Comparison of ENCODE assay signal across 3 cellular contexts in the genomic region with DNA sequence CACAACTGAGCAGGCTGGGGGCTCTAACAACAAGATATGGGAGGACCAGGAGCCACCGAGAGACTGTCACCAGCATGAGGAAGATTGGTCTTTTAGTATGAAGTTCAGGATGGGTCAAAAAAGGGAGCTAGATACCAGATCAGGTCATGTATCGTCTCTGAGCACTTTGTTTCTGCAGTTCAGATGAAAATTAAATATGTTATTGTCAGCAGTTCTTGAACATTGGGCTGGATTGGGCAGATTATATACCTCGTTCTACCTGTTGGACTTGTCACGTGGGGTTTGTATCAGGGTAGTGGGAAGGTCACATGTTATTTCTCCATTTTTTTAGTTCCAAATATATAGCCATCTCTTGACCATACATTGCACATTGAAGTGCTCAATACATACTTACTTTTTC.
TF ChIP-seq lines count a peak whose summit lies in the region.

No MANE protein-coding gene starts in this region.

TF ChIP-seq in A549, 52 proteins besides CTCF, POLR2A, EP300 and RAD21 (continued from another document):
- TF ChIP-seq, protein P1, sequence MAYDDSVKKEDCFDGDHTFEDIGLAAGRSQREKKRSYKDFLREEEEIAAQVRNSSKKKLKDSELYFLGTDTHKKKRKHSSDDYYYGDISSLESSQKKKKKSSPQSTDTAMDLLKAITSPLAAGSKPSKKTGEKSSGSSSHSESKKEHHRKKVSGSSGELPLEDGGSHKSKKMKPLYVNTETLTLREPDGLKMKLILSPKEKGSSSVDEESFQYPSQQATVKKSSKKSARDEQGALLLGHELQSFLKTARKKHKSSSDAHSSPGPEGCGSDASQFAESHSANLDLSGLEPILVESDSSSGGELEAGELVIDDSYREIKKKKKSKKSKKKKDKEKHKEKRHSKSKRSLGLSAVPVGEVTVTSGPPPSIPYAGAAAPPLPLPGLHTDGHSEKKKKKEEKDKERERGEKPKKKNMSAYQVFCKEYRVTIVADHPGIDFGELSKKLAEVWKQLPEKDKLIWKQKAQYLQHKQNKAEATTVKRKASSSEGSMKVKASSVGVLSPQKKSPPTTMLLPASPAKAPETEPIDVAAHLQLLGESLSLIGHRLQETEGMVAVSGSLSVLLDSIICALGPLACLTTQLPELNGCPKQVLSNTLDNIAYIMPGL (CRISPR knock-in tag; IDR thresholded peaks at IDR 0.05; ENCODE audit: borderline replicate concordance) = no peak
- TF ChIP-seq FOXS1 (CRISPR knock-in tag; IDR thresholded peaks at IDR 0.05) = no peak
- TF ChIP-seq MAFK (IDR thresholded peaks at IDR 0.05; ENCODE audit: partially characterized antibody) = peak; percentile 66
- no peak for TF ChIP-seq HOXA7 (CRISPR knock-in tag; IDR thresholded peaks at IDR 0.05)
TF ChIP-seq in A549: peak in this region for 1.

TF ChIP-seq in liver, 16 proteins besides CTCF, POLR2A, EP300 and RAD21 (continued from another document):
- TF ChIP-seq, protein P2, sequence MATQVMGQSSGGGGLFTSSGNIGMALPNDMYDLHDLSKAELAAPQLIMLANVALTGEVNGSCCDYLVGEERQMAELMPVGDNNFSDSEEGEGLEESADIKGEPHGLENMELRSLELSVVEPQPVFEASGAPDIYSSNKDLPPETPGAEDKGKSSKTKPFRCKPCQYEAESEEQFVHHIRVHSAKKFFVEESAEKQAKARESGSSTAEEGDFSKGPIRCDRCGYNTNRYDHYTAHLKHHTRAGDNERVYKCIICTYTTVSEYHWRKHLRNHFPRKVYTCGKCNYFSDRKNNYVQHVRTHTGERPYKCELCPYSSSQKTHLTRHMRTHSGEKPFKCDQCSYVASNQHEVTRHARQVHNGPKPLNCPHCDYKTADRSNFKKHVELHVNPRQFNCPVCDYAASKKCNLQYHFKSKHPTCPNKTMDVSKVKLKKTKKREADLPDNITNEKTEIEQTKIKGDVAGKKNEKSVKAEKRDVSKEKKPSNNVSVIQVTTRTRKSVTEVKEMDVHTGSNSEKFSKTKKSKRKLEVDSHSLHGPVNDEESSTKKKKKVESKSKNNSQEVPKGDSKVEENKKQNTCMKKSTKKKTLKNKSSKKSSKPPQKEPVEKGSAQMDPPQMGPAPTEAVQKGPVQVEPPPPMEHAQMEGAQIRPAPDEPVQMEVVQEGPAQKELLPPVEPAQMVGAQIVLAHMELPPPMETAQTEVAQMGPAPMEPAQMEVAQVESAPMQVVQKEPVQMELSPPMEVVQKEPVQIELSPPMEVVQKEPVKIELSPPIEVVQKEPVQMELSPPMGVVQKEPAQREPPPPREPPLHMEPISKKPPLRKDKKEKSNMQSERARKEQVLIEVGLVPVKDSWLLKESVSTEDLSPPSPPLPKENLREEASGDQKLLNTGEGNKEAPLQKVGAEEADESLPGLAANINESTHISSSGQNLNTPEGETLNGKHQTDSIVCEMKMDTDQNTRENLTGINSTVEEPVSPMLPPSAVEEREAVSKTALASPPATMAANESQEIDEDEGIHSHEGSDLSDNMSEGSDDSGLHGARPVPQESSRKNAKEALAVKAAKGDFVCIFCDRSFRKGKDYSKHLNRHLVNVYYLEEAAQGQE (IDR thresholded peaks at IDR 0.05) = no peak
- TF ChIP-seq, protein P3, sequence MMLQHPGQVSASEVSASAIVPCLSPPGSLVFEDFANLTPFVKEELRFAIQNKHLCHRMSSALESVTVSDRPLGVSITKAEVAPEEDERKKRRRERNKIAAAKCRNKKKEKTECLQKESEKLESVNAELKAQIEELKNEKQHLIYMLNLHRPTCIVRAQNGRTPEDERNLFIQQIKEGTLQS (IDR thresholded peaks at IDR 0.05) = no peak
- TF ChIP-seq FOXA1 (IDR thresholded peaks at IDR 0.05) (no peak), NR2F2 (IDR thresholded peaks at IDR 0.05) (no peak), TAF1 (conservative IDR thresholded peaks at IDR 0.05) (no peak), HNF4A (conservative IDR thresholded peaks at IDR 0.05) (no peak), FOXA2 (IDR thresholded peaks at IDR 0.05) (no peak), RXRA (IDR thresholded peaks at IDR 0.05) (no peak), GABPA (IDR thresholded peaks at IDR 0.05 in 1 of 2, conservative IDR thresholded peaks at IDR 0.05 in 1 of 2) (no peak), EGR1 (IDR thresholded peaks at IDR 0.05; ENCODE audit: low read depth in 2 of 2) (no peak), SP1 (IDR thresholded peaks at IDR 0.05) (no peak), YY1 (IDR thresholded peaks at IDR 0.05) (no peak), HNF4G (IDR thresholded peaks at IDR 0.05) (no peak)
- TF ChIP-seq, protein P4, sequence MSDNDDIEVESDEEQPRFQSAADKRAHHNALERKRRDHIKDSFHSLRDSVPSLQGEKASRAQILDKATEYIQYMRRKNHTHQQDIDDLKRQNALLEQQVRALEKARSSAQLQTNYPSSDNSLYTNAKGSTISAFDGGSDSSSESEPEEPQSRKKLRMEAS (IDR thresholded peaks at IDR 0.05) = no peak
- TF ChIP-seq, protein P5, sequence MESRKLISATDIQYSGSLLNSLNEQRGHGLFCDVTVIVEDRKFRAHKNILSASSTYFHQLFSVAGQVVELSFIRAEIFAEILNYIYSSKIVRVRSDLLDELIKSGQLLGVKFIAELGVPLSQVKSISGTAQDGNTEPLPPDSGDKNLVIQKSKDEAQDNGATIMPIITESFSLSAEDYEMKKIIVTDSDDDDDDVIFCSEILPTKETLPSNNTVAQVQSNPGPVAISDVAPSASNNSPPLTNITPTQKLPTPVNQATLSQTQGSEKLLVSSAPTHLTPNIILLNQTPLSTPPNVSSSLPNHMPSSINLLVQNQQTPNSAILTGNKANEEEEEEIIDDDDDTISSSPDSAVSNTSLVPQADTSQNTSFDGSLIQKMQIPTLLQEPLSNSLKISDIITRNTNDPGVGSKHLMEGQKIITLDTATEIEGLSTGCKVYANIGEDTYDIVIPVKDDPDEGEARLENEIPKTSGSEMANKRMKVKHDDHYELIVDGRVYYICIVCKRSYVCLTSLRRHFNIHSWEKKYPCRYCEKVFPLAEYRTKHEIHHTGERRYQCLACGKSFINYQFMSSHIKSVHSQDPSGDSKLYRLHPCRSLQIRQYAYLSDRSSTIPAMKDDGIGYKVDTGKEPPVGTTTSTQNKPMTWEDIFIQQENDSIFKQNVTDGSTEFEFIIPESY (IDR thresholded peaks at IDR 0.05) = no peak

TF ChIP-seq in SK-N-SH treated with all-trans-retinoic acid at 6 μM for 48 hours, 23 proteins besides CTCF, POLR2A, EP300 and RAD21 (continued from another document):
- TF ChIP-seq, protein P6, sequence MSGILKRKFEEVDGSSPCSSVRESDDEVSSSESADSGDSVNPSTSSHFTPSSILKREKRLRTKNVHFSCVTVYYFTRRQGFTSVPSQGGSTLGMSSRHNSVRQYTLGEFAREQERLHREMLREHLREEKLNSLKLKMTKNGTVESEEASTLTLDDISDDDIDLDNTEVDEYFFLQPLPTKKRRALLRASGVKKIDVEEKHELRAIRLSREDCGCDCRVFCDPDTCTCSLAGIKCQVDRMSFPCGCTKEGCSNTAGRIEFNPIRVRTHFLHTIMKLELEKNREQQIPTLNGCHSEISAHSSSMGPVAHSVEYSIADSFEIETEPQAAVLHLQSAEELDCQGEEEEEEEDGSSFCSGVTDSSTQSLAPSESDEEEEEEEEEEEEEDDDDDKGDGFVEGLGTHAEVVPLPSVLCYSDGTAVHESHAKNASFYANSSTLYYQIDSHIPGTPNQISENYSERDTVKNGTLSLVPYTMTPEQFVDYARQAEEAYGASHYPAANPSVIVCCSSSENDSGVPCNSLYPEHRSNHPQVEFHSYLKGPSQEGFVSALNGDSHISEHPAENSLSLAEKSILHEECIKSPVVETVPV (CRISPR knock-in tag; IDR thresholded peaks at IDR 0.05) = no peak
- no peak for TF ChIP-seq OSR1 (CRISPR knock-in tag; IDR thresholded peaks at IDR 0.05)
- no peak for TF ChIP-seq ZNF565 (CRISPR knock-in tag; conservative IDR thresholded peaks at IDR 0.05; ENCODE audit: low read depth)
- TF ChIP-seq ZFP30 (CRISPR knock-in tag; IDR thresholded peaks at IDR 0.05) = no peak
- no peak for TF ChIP-seq BACH2 (CRISPR knock-in tag; IDR thresholded peaks at IDR 0.05; ENCODE audit: borderline replicate concordance)
- no peak for TF ChIP-seq CSDC2 (CRISPR knock-in tag; IDR thresholded peaks at IDR 0.05)
- TF ChIP-seq ZNF70 (CRISPR knock-in tag; IDR thresholded peaks at IDR 0.05) = no peak
- no peak for TF ChIP-seq ZFP3 (CRISPR knock-in tag; IDR thresholded peaks at IDR 0.05)
- TF ChIP-seq, protein P7, sequence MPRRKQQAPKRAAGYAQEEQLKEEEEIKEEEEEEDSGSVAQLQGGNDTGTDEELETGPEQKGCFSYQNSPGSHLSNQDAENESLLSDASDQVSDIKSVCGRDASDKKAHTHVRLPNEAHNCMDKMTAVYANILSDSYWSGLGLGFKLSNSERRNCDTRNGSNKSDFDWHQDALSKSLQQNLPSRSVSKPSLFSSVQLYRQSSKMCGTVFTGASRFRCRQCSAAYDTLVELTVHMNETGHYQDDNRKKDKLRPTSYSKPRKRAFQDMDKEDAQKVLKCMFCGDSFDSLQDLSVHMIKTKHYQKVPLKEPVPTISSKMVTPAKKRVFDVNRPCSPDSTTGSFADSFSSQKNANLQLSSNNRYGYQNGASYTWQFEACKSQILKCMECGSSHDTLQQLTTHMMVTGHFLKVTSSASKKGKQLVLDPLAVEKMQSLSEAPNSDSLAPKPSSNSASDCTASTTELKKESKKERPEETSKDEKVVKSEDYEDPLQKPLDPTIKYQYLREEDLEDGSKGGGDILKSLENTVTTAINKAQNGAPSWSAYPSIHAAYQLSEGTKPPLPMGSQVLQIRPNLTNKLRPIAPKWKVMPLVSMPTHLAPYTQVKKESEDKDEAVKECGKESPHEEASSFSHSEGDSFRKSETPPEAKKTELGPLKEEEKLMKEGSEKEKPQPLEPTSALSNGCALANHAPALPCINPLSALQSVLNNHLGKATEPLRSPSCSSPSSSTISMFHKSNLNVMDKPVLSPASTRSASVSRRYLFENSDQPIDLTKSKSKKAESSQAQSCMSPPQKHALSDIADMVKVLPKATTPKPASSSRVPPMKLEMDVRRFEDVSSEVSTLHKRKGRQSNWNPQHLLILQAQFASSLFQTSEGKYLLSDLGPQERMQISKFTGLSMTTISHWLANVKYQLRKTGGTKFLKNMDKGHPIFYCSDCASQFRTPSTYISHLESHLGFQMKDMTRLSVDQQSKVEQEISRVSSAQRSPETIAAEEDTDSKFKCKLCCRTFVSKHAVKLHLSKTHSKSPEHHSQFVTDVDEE (CRISPR knock-in tag; IDR thresholded peaks at IDR 0.05) = no peak
